20 cellular contexts compared by ENCODE assay signal in the genomic region with DNA sequence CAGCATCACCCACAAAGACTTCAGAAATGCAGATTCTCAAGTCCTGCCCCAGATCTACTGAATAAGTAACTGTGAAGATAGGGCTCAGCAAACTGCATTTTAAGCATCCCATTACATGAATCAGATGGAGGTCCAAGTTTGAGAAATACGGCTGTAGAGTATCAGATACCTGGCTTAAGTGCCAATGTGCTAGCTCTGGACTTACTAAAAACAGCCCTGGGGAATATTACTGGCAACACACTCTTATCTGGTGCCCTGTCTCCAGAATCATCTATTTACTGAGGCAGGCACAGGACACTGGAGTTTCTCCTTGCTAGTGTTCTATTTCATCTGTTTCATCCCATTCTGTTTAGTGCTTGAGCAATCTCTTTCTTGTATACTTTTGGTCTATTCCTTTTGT.
A peak's percentile ranks its signal among the peaks of the same experiment; 100 is the strongest.
DNase-seq lines count a peak whose midpoint lies in the region; ATAC-seq and TF ChIP-seq lines count a peak whose summit lies in the region.
"Had no signal": no experiment of that assay in that cellular context is flagged by ENCODE, and none has a peak within 500 bp of the region (broad histone marks: within the 10 kb centered on the region; RNA-seq: fewer than 3 reads in every experiment).

No MANE protein-coding gene starts in this region.

- no peaks in the 10 kb centered on the region for H3K9me3 ChIP-seq in SK-N-SH
- no peaks in the 10 kb centered on the region for H3K9me3 ChIP-seq in heart left ventricle
- H3K9me3 ChIP-seq in right atrium auricular region = no peaks in the 10 kb centered on the region
- H3K9me3 ChIP-seq in psoas muscle = no peaks in the 10 kb centered on the region
- H3K9me3 ChIP-seq: HAP-1 had no signal

- H4K20me1 ChIP-seq in SK-N-SH (ENCODE audit: insufficient read depth) = no peaks in the 10 kb centered on the region

- TF ChIP-seq POLR2A in heart left ventricle (IDR thresholded peaks at IDR 0.05) = no peak

- H3K79me2 ChIP-seq in SK-N-SH (ENCODE audit: insufficient read depth) = no peaks in the 10 kb centered on the region

- H3K9me3 Mint-ChIP-seq in type B pancreatic cell = no peaks in the 10 kb centered on the region

- no peak for TF ChIP-seq RAD21 in SK-N-SH (IDR thresholded peaks at IDR 0.05; ENCODE audit: low read length)

- H3K4me3 ChIP-seq in SK-N-SH (ENCODE audit: low read depth in 2 of 2, low read length in 1 of 2) (no peak overlapping the region), heart left ventricle (no peak overlapping the region), right atrium auricular region (no peak overlapping the region), psoas muscle (no peak overlapping the region)
- H3K4me3 ChIP-seq: HAP-1 had no signal

- CTCF ChIA-PET in SK-N-SH (lab: Yijun Ruan, JAX) = no interaction called here

- H2AFZ ChIP-seq in SK-N-SH (ENCODE audit: low read depth) = no peak overlapping the region

- H3F3A ChIP-seq in SK-N-SH (replicated peaks; ENCODE audit: insufficient read depth) = no peaks in the 10 kb centered on the region

- ATAC-seq in SK-N-SH treated with all-trans-retinoic acid at 6 μM for 48 hours = no peak
- peak; percentile 72 to 95 (median 78) for ATAC-seq in heart left ventricle
- peak in 3 of 4 donors; percentile 31 to 84 (median 49) for ATAC-seq in psoas muscle

- intact Hi-C loops in heart left ventricle (cut with DNase I) (no loop called here), psoas muscle (cut with DNase I) (no loop called here)

- no peak overlapping the region for H3K4me2 ChIP-seq in SK-N-SH

- H3K27me3 ChIP-seq in SK-N-SH (ENCODE audit: insufficient read depth) (no peaks in the 10 kb centered on the region), heart left ventricle (no peaks in the 10 kb centered on the region), right atrium auricular region (no peaks in the 10 kb centered on the region), psoas muscle (ENCODE audit: insufficient read depth in 3 of 3, low read length in 2 of 3) (no peaks in the 10 kb centered on the region)

- H3K36me3 ChIP-seq in SK-N-SH (replicated peaks in 1 of 2; ENCODE audit: control insufficient read depth in 1 of 2, insufficient read depth in 2 of 2, low read length in 1 of 2) (no peaks in the 10 kb centered on the region), heart left ventricle (no peaks in the 10 kb centered on the region), right atrium auricular region (no peaks in the 10 kb centered on the region), psoas muscle (ENCODE audit: insufficient read depth in 1 of 2, low read depth in 1 of 2) (no peaks in the 10 kb centered on the region)
- H3K36me3 ChIP-seq: HAP-1 had no signal

- no peak overlapping the region for H3K9ac ChIP-seq in SK-N-SH

- H3K27ac ChIP-seq in SK-N-SH (ENCODE audit: low read depth in 2 of 2, low read length in 1 of 2) (no peak overlapping the region), heart left ventricle (no peak overlapping the region), right atrium auricular region (no peak overlapping the region), psoas muscle (no peak overlapping the region)
- H3K27ac ChIP-seq: 22Rv1 had no signal

- peak; percentile 2 for DNase-seq in SK-N-SH
- no peak for DNase-seq in heart left ventricle
- no peak for DNase-seq in right atrium auricular region (ENCODE audit: low spot score)
- DNase-seq in SK-N-DZ (ENCODE audit: low spot score) = peak; percentile 24
- no peak for DNase-seq in psoas muscle
- no peak for DNase-seq in type B pancreatic cell (ENCODE audit: extremely low spot score, unreplicated experiment)
- no peak for DNase-seq in retina
- DNase-seq: ACHN; AML-193; C1 segment of cervical spinal cord; Calu3; CD4-positive, alpha-beta memory T cell; COR-L47; DMS53; DMS79 treated with DMSO at 0.1 percent for 48 hours; GOT3; HFFc6 had no signal

- H3K4me3 Mint-ChIP-seq in type B pancreatic cell = no peak overlapping the region
- H3K4me3 Mint-ChIP-seq: CD4-positive, alpha-beta memory T cell; HFFc6 had no signal

- POLR2A ChIA-PET in SK-N-SH (lab: Yijun Ruan, JAX) = no interaction called here

- H3K4me1 ChIP-seq in SK-N-SH (ENCODE audit: control insufficient read depth in 1 of 2, insufficient read depth in 2 of 2, low read depth in 1 of 2, low read length in 1 of 2) (no peaks in the 10 kb centered on the region), heart left ventricle (peaks cover 0 to 7% (median 0%) of the 10 kb centered on the region in 12 donors), right atrium auricular region (no peaks in the 10 kb centered on the region), psoas muscle (no peaks in the 10 kb centered on the region)
- H3K4me1 ChIP-seq: HAP-1 had no signal

- no peak overlapping the region for H3K27ac Mint-ChIP-seq in type B pancreatic cell
- H3K27ac Mint-ChIP-seq: CD4-positive, alpha-beta memory T cell; HFFc6 had no signal

- TF ChIP-seq CTCF in SK-N-SH (IDR thresholded peaks at IDR 0.05) = no peak
- TF ChIP-seq CTCF in heart left ventricle (IDR thresholded peaks at IDR 0.05) = no peak
- TF ChIP-seq CTCF in right atrium auricular region (IDR thresholded peaks at IDR 0.05) = no peak
- TF ChIP-seq CTCF in psoas muscle (IDR thresholded peaks at IDR 0.05) = no peak
- no peak for TF ChIP-seq CTCF in type B pancreatic cell (conservative IDR thresholded peaks at IDR 0.05)

- WGBS in SK-N-SH (ENCODE audit: low lambda C conversion rate) = 0% methylated on average over 1 of the region's 1 CpG
- 21 to 44% (median 34%) methylated on average over 1 of the region's 1 CpG for WGBS in heart left ventricle, 4 donors
- 29 to 50% (median 34%) methylated on average over 1 of the region's 1 CpG for WGBS in psoas muscle, 3 donors

- no peaks in the 10 kb centered on the region for H3K4me1 Mint-ChIP-seq in type B pancreatic cell (ENCODE audit: unreplicated experiment)
- H3K4me1 Mint-ChIP-seq: CD4-positive, alpha-beta memory T cell had no signal

- TF ChIP-seq EP300 in SK-N-SH (IDR thresholded peaks at IDR 0.05; ENCODE audit: borderline replicate concordance in 1 of 2, low read depth in 1 of 2, low read length in 1 of 2) = no peak

- H3K9me2 ChIP-seq in SK-N-SH = no peaks in the 10 kb centered on the region

- no peaks in the 10 kb centered on the region for H3K36me3 Mint-ChIP-seq in type B pancreatic cell
- H3K36me3 Mint-ChIP-seq: CD4-positive, alpha-beta memory T cell had no signal

- H3K27me3 Mint-ChIP-seq in type B pancreatic cell = no peaks in the 10 kb centered on the region
- H3K27me3 Mint-ChIP-seq: CD4-positive, alpha-beta memory T cell had no signal

TF ChIP-seq in SK-N-SH, 30 proteins besides CTCF, POLR2A, EP300 and RAD21 (continues in another document):
- TF ChIP-seq MEF2A (IDR thresholded peaks at IDR 0.05; ENCODE audit: borderline replicate concordance, low read depth) = no peak
- TF ChIP-seq SMC3 (IDR thresholded peaks at IDR 0.05; ENCODE audit: low read depth, low read length) = no peak
- TF ChIP-seq EZH2phosphoT487 (IDR thresholded peaks at IDR 0.05; ENCODE audit: borderline replicate concordance, low read depth) = no peak
- TF ChIP-seq TAF1 (IDR thresholded peaks at IDR 0.05; ENCODE audit: borderline replicate concordance, low read depth, low read length) = no peak
- TF ChIP-seq, protein P1, sequence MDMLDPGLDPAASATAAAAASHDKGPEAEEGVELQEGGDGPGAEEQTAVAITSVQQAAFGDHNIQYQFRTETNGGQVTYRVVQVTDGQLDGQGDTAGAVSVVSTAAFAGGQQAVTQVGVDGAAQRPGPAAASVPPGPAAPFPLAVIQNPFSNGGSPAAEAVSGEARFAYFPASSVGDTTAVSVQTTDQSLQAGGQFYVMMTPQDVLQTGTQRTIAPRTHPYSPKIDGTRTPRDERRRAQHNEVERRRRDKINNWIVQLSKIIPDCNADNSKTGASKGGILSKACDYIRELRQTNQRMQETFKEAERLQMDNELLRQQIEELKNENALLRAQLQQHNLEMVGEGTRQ (IDR thresholded peaks at IDR 0.05; ENCODE audit: borderline replicate concordance, low read depth, low read length) = no peak
- TF ChIP-seq RFX5 (IDR thresholded peaks at IDR 0.05; ENCODE audit: low read length) = no peak
- TF ChIP-seq, protein P2, sequence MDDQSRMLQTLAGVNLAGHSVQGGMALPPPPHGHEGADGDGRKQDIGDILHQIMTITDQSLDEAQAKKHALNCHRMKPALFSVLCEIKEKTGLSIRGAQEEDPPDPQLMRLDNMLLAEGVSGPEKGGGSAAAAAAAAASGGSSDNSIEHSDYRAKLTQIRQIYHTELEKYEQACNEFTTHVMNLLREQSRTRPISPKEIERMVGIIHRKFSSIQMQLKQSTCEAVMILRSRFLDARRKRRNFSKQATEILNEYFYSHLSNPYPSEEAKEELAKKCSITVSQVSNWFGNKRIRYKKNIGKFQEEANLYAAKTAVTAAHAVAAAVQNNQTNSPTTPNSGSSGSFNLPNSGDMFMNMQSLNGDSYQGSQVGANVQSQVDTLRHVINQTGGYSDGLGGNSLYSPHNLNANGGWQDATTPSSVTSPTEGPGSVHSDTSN (IDR thresholded peaks at IDR 0.05) = no peak

TF ChIP-seq in SK-N-SH treated with all-trans-retinoic acid at 6 μM for 48 hours, 23 proteins besides CTCF, POLR2A, EP300 and RAD21 (continues in another document):
- TF ChIP-seq ZNF565 (CRISPR knock-in tag; conservative IDR thresholded peaks at IDR 0.05; ENCODE audit: low read depth) = no peak
- TF ChIP-seq, protein P3, sequence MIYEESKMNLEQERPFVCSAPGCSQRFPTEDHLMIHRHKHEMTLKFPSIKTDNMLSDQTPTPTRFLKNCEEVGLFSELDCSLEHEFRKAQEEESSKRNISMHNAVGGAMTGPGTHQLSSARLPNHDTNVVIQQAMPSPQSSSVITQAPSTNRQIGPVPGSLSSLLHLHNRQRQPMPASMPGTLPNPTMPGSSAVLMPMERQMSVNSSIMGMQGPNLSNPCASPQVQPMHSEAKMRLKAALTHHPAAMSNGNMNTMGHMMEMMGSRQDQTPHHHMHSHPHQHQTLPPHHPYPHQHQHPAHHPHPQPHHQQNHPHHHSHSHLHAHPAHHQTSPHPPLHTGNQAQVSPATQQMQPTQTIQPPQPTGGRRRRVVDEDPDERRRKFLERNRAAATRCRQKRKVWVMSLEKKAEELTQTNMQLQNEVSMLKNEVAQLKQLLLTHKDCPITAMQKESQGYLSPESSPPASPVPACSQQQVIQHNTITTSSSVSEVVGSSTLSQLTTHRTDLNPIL (CRISPR knock-in tag; IDR thresholded peaks at IDR 0.05; ENCODE audit: low read depth) = no peak
- TF ChIP-seq GLIS3 (CRISPR knock-in tag; IDR thresholded peaks at IDR 0.05) = no peak
- no peak for TF ChIP-seq ISL1 (CRISPR knock-in tag; IDR thresholded peaks at IDR 0.05)
- TF ChIP-seq TCF4 (CRISPR knock-in tag; IDR thresholded peaks at IDR 0.05; ENCODE audit: borderline replicate concordance) = no peak

Comparison
In these comparisons a context has a peak if more than half of its experiments do, and no peak if none do; other contexts are left out.
1. DNase-seq: peak in SK-N-SH (single experiment) and SK-N-DZ (single experiment); none in heart left ventricle (0 of 5), right atrium auricular region (single experiment), psoas muscle (0 of 2), type B pancreatic cell (single experiment) and retina (single experiment).